Comparison of ENCODE assay signal across 1 cellular context in genomic region chr4:151325320-151326246, GRCh38.
TF ChIP-seq lines count a peak whose summit lies in the region.

TSS of gene SH3D19 (minus strand) at chr4:151325605. CDS start at chr4:151325352, 253 bp downstream.

TF ChIP-seq in HEK293, 187 proteins besides CTCF, POLR2A, EP300 and RAD21 (continued from another document and continues in another):
- no peak for TF ChIP-seq TSHZ1 (tag by site-specific recombination; IDR thresholded peaks at IDR 0.05; ENCODE audit: borderline replicate concordance)
- no peak for TF ChIP-seq MZF1 (tag by site-specific recombination; IDR thresholded peaks at IDR 0.05; ENCODE audit: borderline replicate concordance)
- TF ChIP-seq ZNF112 (tag by site-specific recombination; IDR thresholded peaks at IDR 0.05) = no peak
- TF ChIP-seq ZNF148 (tag by site-specific recombination; IDR thresholded peaks at IDR 0.05; ENCODE audit: borderline replicate concordance) = no peak
- TF ChIP-seq ZNF596 (tag by site-specific recombination; IDR thresholded peaks at IDR 0.05) = no peak
- no peak for TF ChIP-seq ZNF529 (tag by site-specific recombination; IDR thresholded peaks at IDR 0.05; ENCODE audit: insufficient replicate concordance)
- peak; percentile 52 for TF ChIP-seq ZSCAN4 (tag by site-specific recombination; IDR thresholded peaks at IDR 0.05)
- TF ChIP-seq INSM2 (tag by site-specific recombination; IDR thresholded peaks at IDR 0.05) = no peak
- no peak for TF ChIP-seq ZNF488 (tag by site-specific recombination; IDR thresholded peaks at IDR 0.05)
- no peak for TF ChIP-seq ZNF623 (tag by site-specific recombination; IDR thresholded peaks at IDR 0.05)
- peak; percentile 30; the same call in 1 of the 2 replicates for TF ChIP-seq ZBTB11 (tag by site-specific recombination; conservative IDR thresholded peaks at IDR 0.05; ENCODE audit: low read depth)
- no peak for TF ChIP-seq BCL6B (tag by site-specific recombination; IDR thresholded peaks at IDR 0.05)
- no peak for TF ChIP-seq ZNF16 (tag by site-specific recombination; IDR thresholded peaks at IDR 0.05; ENCODE audit: low read depth)
- TF ChIP-seq ZNF18 (tag by site-specific recombination; IDR thresholded peaks at IDR 0.05) = no peak
- TF ChIP-seq ELK4 (IDR thresholded peaks at IDR 0.05; ENCODE audit: borderline replicate concordance, low read depth, low read length) = no peak
- peak; percentile 69 for TF ChIP-seq SP7 (tag by site-specific recombination; IDR thresholded peaks at IDR 0.05)
- no peak for TF ChIP-seq SALL2 (tag by site-specific recombination; IDR thresholded peaks at IDR 0.05; ENCODE audit: borderline replicate concordance)
- no peak for TF ChIP-seq ZSCAN23 (tag by site-specific recombination; IDR thresholded peaks at IDR 0.05)
- TF ChIP-seq HOXC10 (CRISPR knock-in tag; IDR thresholded peaks at IDR 0.05) = no peak
- TF ChIP-seq KLF9 (tag by site-specific recombination; IDR thresholded peaks at IDR 0.05; ENCODE audit: low read depth) = peak; percentile 46; the same call in 1 of the 2 replicates
- no peak for TF ChIP-seq GFI1B (tag by site-specific recombination; IDR thresholded peaks at IDR 0.05)
- TF ChIP-seq ZBTB1 (tag by site-specific recombination; IDR thresholded peaks at IDR 0.05) = no peak
- no peak for TF ChIP-seq ZNF266 (tag by site-specific recombination; IDR thresholded peaks at IDR 0.05; ENCODE audit: low read depth)
- TF ChIP-seq ZBTB49 (tag by site-specific recombination; IDR thresholded peaks at IDR 0.05; ENCODE audit: low read depth) = no peak
- TF ChIP-seq OSR2 (tag by site-specific recombination; IDR thresholded peaks at IDR 0.05) = no peak
- TF ChIP-seq ZEB2 (tag by site-specific recombination; IDR thresholded peaks at IDR 0.05) = no peak; the same call in 1 of the 2 replicates
- no peak for TF ChIP-seq ZNF580 (tag by site-specific recombination; IDR thresholded peaks at IDR 0.05)
- TF ChIP-seq ZNF423 (tag by site-specific recombination; IDR thresholded peaks at IDR 0.05) = no peak
- no peak for TF ChIP-seq ZNF292 (tag by site-specific recombination; IDR thresholded peaks at IDR 0.05; ENCODE audit: borderline replicate concordance, low read depth)
- TF ChIP-seq ZNF280C (tag by site-specific recombination; IDR thresholded peaks at IDR 0.05) = no peak
- no peak for TF ChIP-seq ZNF391 (tag by site-specific recombination; IDR thresholded peaks at IDR 0.05; ENCODE audit: borderline replicate concordance, low read depth)
- no peak for TF ChIP-seq ZNF747 (tag by site-specific recombination; IDR thresholded peaks at IDR 0.05)
